6 cellular contexts compared by ENCODE assay signal in genomic region chr11:80955588-80955987, GRCh38.
"Had no signal": no experiment of that assay in that cellular context is flagged by ENCODE, and none has a peak within 500 bp of the region (broad histone marks: within the 10 kb centered on the region; RNA-seq: fewer than 3 reads in every experiment).

No MANE protein-coding gene starts in this region.

- DNase-seq: H9, HCEC 1CT, KBM-7 had no signal

- H2AFZ ChIP-seq: GM23338 had no signal

- H3K4me3 ChIP-seq: GM23338 had no signal

- H3K27ac ChIP-seq: HL-60 had no signal

- H3K4me2 ChIP-seq: GM23338 had no signal

- ATAC-seq: GM23338, HepG2 had no signal
